11 cellular contexts compared by ENCODE assay signal in genomic region chr1:87224209-87224608, GRCh38.
A peak's percentile ranks its signal among the peaks of the same experiment; 100 is the strongest.
DNase-seq lines count a peak whose midpoint lies in the region; ATAC-seq, FAIRE-seq and TF ChIP-seq lines count a peak whose summit lies in the region.
"Had no signal": no experiment of that assay in that cellular context is flagged by ENCODE, and none has a peak within 500 bp of the region (broad histone marks: within the 10 kb centered on the region; RNA-seq: fewer than 3 reads in every experiment).

No MANE protein-coding gene starts in this region.

- intact Hi-C loops in left colon (cut with DNase I, micrococcal nuclease), result no loop called here

- no peak overlapping the region for H3K4me3 ChIP-seq in fibroblast of pulmonary artery (replicated peaks; ENCODE audit: low read depth, low read length)
- H3K4me3 ChIP-seq: lower lobe of right lung had no signal

- no peaks in the 10 kb centered on the region for H3K36me3 Mint-ChIP-seq in activated T-cell treated with anti-CD3 and anti-CD28 coated beads, Interleukin-2, amount 50 U/mL, for 4 hours (ENCODE audit: insufficient read depth)
- no peaks in the 10 kb centered on the region for H3K36me3 Mint-ChIP-seq in activated T-cell treated with anti-CD3 and anti-CD28 coated beads, Interleukin-2, amount 50 U/mL, for 24 hours (ENCODE audit: low read depth)

- H3K27ac Mint-ChIP-seq in activated T-cell treated with anti-CD3 and anti-CD28 coated beads, Interleukin-2, amount 50 U/mL, for 24 hours, result no peak overlapping the region

- H3K27me3 Mint-ChIP-seq in activated T-cell treated with anti-CD3 and anti-CD28 coated beads, Interleukin-2, amount 50 U/mL, for 4 hours (ENCODE audit: low read depth), result no peaks in the 10 kb centered on the region
- no peaks in the 10 kb centered on the region for H3K27me3 Mint-ChIP-seq in activated T-cell treated with anti-CD3 and anti-CD28 coated beads, Interleukin-2, amount 50 U/mL, for 24 hours

- H3K27ac ChIP-seq in substantia nigra (ENCODE audit: low read depth, low read length, poor library complexity, severe bottlenecking), result no peak overlapping the region
- H3K27ac ChIP-seq: C4-2B, lower lobe of right lung had no signal

- H3K4me3 Mint-ChIP-seq in activated T-cell treated with anti-CD3 and anti-CD28 coated beads, Interleukin-2, amount 50 U/mL, for 4 hours, result no peak overlapping the region
- H3K4me3 Mint-ChIP-seq in activated T-cell treated with anti-CD3 and anti-CD28 coated beads, Interleukin-2, amount 50 U/mL, for 24 hours, result no peak overlapping the region

- peak; percentile 98 for FAIRE-seq in RCC 7860 (lab: Jason Lieb, UNC)

- ATAC-seq in activated T-cell treated with anti-CD3 and anti-CD28 coated beads, Interleukin-2, amount 50 U/mL, for 4 hours, result peak; percentile 56 to 83
- no peak for ATAC-seq in left colon
- ATAC-seq: lower lobe of right lung had no signal

- H3K9me3 Mint-ChIP-seq in activated T-cell treated with anti-CD3 and anti-CD28 coated beads, Interleukin-2, amount 50 U/mL, for 4 hours, result peaks cover 3% of the 10 kb centered on the region
- peaks cover 2% of the 10 kb centered on the region for H3K9me3 Mint-ChIP-seq in activated T-cell treated with anti-CD3 and anti-CD28 coated beads, Interleukin-2, amount 50 U/mL, for 24 hours

- no peak for TF ChIP-seq CTCF in fibroblast of pulmonary artery (IDR thresholded peaks at IDR 0.05; ENCODE audit: low read length, missing control alignments)

- H3K4me1 Mint-ChIP-seq in activated T-cell treated with anti-CD3 and anti-CD28 coated beads, Interleukin-2, amount 50 U/mL, for 4 hours (ENCODE audit: low read depth), result no peaks in the 10 kb centered on the region
- peaks cover 2% of the 10 kb centered on the region for H3K4me1 Mint-ChIP-seq in activated T-cell treated with anti-CD3 and anti-CD28 coated beads, Interleukin-2, amount 50 U/mL, for 24 hours (ENCODE audit: low read depth)

- no peak for DNase-seq in activated T-cell treated with anti-CD3 and anti-CD28 coated beads, Interleukin-2, amount 50 U/mL, for 4 hours
- no peak for DNase-seq in activated T-cell treated with anti-CD3 and anti-CD28 coated beads, Interleukin-2, amount 50 U/mL, for 24 hours
- DNase-seq in RCC 7860 (ENCODE audit: low spot score), result peak; percentile 99
- DNase-seq in fibroblast of pulmonary artery (ENCODE audit: low read depth), result peak; percentile 97
- DNase-seq in superior temporal gyrus (ENCODE audit: extremely low spot score), result peak; percentile 42
- DNase-seq in Kasumi-1 (lab: John Stamatoyannopoulos, UW), result no peak
- no peak for DNase-seq in substantia nigra (lab: John Stamatoyannopoulos, UW)
- no peak for DNase-seq in left colon
- DNase-seq: activated T-cell treated with anti-CD3 and anti-CD28 coated beads for 4 hours, lower lobe of right lung had no signal

Comparison
In these comparisons a context has a peak if more than half of its experiments do, and no peak if none do; other contexts are left out.
1. DNase-seq: peak in RCC 7860 (single experiment), fibroblast of pulmonary artery (single experiment) and superior temporal gyrus (single experiment); none in activated T-cell treated with anti-CD3 and anti-CD28 coated beads, Interleukin-2, amount 50 U/mL, for 4 hours (single experiment), activated T-cell treated with anti-CD3 and anti-CD28 coated beads, Interleukin-2, amount 50 U/mL, for 24 hours (single experiment), Kasumi-1 (0 of 2), substantia nigra (0 of 49) and left colon (0 of 2).